Comparison of ENCODE assay signal across 1 cellular context in the genomic region with DNA sequence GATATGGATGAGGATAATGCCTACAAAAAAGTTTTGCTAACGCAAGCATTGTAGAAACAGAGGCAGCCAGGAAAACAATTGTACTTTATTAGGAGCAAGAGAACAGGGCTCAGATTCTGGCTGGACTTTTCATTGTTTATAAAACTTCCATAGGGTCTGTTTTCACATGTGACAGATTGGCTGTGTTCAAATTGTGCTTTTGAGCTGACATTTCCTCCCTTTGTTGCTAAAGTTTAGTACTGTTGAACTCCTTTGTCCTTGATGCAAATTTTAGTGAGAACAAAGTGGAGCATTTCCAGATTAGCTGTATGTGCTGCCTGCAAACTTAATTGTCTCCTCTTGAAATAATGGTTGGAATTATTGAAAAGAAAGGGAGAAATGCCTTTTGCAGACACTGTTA.
TF ChIP-seq lines count a peak whose summit lies in the region.

No MANE protein-coding gene starts in this region.

TF ChIP-seq in GM23338, 12 proteins besides CTCF, POLR2A, EP300 and RAD21 (continued from another document):
- TF ChIP-seq, protein P1, sequence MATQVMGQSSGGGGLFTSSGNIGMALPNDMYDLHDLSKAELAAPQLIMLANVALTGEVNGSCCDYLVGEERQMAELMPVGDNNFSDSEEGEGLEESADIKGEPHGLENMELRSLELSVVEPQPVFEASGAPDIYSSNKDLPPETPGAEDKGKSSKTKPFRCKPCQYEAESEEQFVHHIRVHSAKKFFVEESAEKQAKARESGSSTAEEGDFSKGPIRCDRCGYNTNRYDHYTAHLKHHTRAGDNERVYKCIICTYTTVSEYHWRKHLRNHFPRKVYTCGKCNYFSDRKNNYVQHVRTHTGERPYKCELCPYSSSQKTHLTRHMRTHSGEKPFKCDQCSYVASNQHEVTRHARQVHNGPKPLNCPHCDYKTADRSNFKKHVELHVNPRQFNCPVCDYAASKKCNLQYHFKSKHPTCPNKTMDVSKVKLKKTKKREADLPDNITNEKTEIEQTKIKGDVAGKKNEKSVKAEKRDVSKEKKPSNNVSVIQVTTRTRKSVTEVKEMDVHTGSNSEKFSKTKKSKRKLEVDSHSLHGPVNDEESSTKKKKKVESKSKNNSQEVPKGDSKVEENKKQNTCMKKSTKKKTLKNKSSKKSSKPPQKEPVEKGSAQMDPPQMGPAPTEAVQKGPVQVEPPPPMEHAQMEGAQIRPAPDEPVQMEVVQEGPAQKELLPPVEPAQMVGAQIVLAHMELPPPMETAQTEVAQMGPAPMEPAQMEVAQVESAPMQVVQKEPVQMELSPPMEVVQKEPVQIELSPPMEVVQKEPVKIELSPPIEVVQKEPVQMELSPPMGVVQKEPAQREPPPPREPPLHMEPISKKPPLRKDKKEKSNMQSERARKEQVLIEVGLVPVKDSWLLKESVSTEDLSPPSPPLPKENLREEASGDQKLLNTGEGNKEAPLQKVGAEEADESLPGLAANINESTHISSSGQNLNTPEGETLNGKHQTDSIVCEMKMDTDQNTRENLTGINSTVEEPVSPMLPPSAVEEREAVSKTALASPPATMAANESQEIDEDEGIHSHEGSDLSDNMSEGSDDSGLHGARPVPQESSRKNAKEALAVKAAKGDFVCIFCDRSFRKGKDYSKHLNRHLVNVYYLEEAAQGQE (IDR thresholded peaks at IDR 0.05; ENCODE audit: unreplicated experiment), result no peak
- no peak for TF ChIP-seq EZH2phosphoT487 (IDR thresholded peaks at IDR 0.05; ENCODE audit: unreplicated experiment)
- no peak for TF ChIP-seq ZNF331 (CRISPR knock-in tag; IDR thresholded peaks at IDR 0.05; ENCODE audit: low read depth)
- TF ChIP-seq JUNB (IDR thresholded peaks at IDR 0.05; ENCODE audit: unreplicated experiment), result no peak
- no peak for TF ChIP-seq CREB1 (CRISPR knock-in tag; IDR thresholded peaks at IDR 0.05; ENCODE audit: low read depth)
- no peak for TF ChIP-seq ZNF114 (CRISPR knock-in tag; IDR thresholded peaks at IDR 0.05)
- TF ChIP-seq NANOG (IDR thresholded peaks at IDR 0.05; ENCODE audit: borderline replicate concordance), result no peak
